ENCODE assay signal across 9 cellular contexts in genomic region chr17:64017381-64017980, GRCh38. TPM values are rescaled to one million over a fixed set of nuclear protein-coding genes. Genes with fewer than 3 reads are reported as not detected.
DNase-seq lines count a peak whose midpoint lies in the region; ATAC-seq and TF ChIP-seq lines count a peak whose summit lies in the region.
"Had no signal": no experiment of that assay in that cellular context is flagged by ENCODE, and none has a peak within 500 bp of the region (broad histone marks: within the 10 kb centered on the region; RNA-seq: fewer than 3 reads in every experiment).

No MANE protein-coding gene starts in this region.

- H3K27me3 ChIP-seq in CD4-positive, alpha-beta T cell (ENCODE audit: control insufficient read depth, insufficient read depth, low read length) = no peaks in the 10 kb centered on the region

- peaks cover 81% of the 10 kb centered on the region for H3K4me1 Mint-ChIP-seq in CD4-positive, alpha-beta T cell (ENCODE audit: low read depth)
- H3K4me1 Mint-ChIP-seq in natural killer cell = peaks cover 66 to 70% of the 10 kb centered on the region in 2 donors

- ATAC-seq in CD4-positive, alpha-beta T cell (ENCODE audit: poor library complexity) = no peak
- no peak for ATAC-seq in activated naive CD4-positive, alpha-beta T cell treated with anti-CD3 and anti-CD28 coated beads, Interleukin-2, amount 50 U/mL, for 72 hours
- ATAC-seq in natural killer cell (no peak), GM21390 (IDR thresholded peaks at IDR 0.05; ENCODE audit: unreplicated experiment) (no peak)
- ATAC-seq in activated CD4-positive, CD25-positive, alpha-beta regulatory T cell treated with anti-CD3 and anti-CD28 coated beads, Interleukin-2, amount 50 U/mL, for 24 hours = no peak

- H3K36me3 Mint-ChIP-seq in CD4-positive, alpha-beta T cell (ENCODE audit: low read depth) = peaks cover 52% of the 10 kb centered on the region
- H3K36me3 Mint-ChIP-seq in activated naive CD4-positive, alpha-beta T cell treated with anti-CD3 and anti-CD28 coated beads, Interleukin-2, amount 50 U/mL, for 72 hours = peaks cover 0 to 7% of the 10 kb centered on the region in 2 donors
- no peaks in the 10 kb centered on the region for H3K36me3 Mint-ChIP-seq in natural killer cell

- CTCF ChIA-PET in CD4-positive, alpha-beta T cell (lab: Charles Lee) = interaction anchor here (1.1 to 3.5 kb wide), 13 partner anchors 10 to 128 kb away, joined by 3 to 93 read pairs (median 6); partner anchors contain the start of genes ERN1, GH1 and PRR29

- peak overlapping the region; percentile 98 for H3K27ac ChIP-seq in CD4-positive, alpha-beta T cell (ENCODE audit: low read depth, low read length)

- no peak for DNase-seq in CD4-positive, alpha-beta T cell
- DNase-seq in activated naive CD4-positive, alpha-beta T cell treated with anti-CD3 and anti-CD28 coated beads, Interleukin-2, amount 50 U/mL, for 72 hours (ENCODE audit: low spot score in 2 of 2) = no peak
- DNase-seq in natural killer cell (no peak), NCI-H1417 treated with DMSO at 0.1 percent for 48 hours (lab: John Stamatoyannopoulos, UW) (no peak)
- DNase-seq: NCI-H1105 treated with DMSO at 0.1 percent for 48 hours, SHP77 had no signal

- peak overlapping the region; percentile 91 for H3K4me3 Mint-ChIP-seq in CD4-positive, alpha-beta T cell
- H3K4me3 Mint-ChIP-seq in natural killer cell = peak overlapping the region; percentile 98

- intact Hi-C loops in CD4-positive, alpha-beta T cell (cut with DNase I, micrococcal nuclease) = loop anchor here in 1 of 2 experiments (2.0 kb wide), 1 partner anchor 19 kb away; the partner anchor contains the start of gene PRR29
- intact Hi-C loops in natural killer cell (cut with micrococcal nuclease) = no loop called here

- peak; percentile 38 for TF ChIP-seq CTCF in CD4-positive, alpha-beta T cell (IDR thresholded peaks at IDR 0.05)
- TF ChIP-seq CTCF in GM12875 (IDR thresholded peaks at IDR 0.05; ENCODE audit: borderline replicate concordance, insufficient read depth, low read depth, low read length) (0 out of 2 replicates have a peak, but pooled peaks have one; percentile 3), natural killer cell (IDR thresholded peaks at IDR 0.05) (peak; percentile 40)

- H3K27me3 Mint-ChIP-seq in CD4-positive, alpha-beta T cell = no peaks in the 10 kb centered on the region
- no peaks in the 10 kb centered on the region for H3K27me3 Mint-ChIP-seq in natural killer cell (ENCODE audit: low read depth in 2 of 2)

- no peaks in the 10 kb centered on the region for H3K9me3 ChIP-seq in CD4-positive, alpha-beta T cell (ENCODE audit: control insufficient read depth, low read length)

- POLR2A ChIA-PET in CD4-positive, alpha-beta T cell (lab: Charles Lee) = interaction anchor here (0.7 to 8.0 kb wide), 14 partner anchors 8 to 321 kb away, joined by 3 to 156 read pairs (median 6); partner anchors contain the start of genes DDX42 and PRR29

- no peak overlapping the region for H3K4me3 ChIP-seq in GM12875 (ENCODE audit: low read depth, low read length)

- peak overlapping the region; percentile 100 for H3K27ac Mint-ChIP-seq in CD4-positive, alpha-beta T cell
- peak overlapping the region; percentile 94 to 98 for H3K27ac Mint-ChIP-seq in activated naive CD4-positive, alpha-beta T cell treated with anti-CD3 and anti-CD28 coated beads, Interleukin-2, amount 50 U/mL, for 72 hours
- H3K27ac Mint-ChIP-seq in natural killer cell = peak overlapping the region; percentile 94 to 100

- H3K9me3 Mint-ChIP-seq in CD4-positive, alpha-beta T cell = no peaks in the 10 kb centered on the region
- H3K9me3 Mint-ChIP-seq in activated naive CD4-positive, alpha-beta T cell treated with anti-CD3 and anti-CD28 coated beads, Interleukin-2, amount 50 U/mL, for 72 hours = no peaks in the 10 kb centered on the region
- H3K9me3 Mint-ChIP-seq in natural killer cell = no peaks in the 10 kb centered on the region

RNA-seq across cellular contexts. Expression of gene ICAM2, which starts 3.0 kb away (rescaled TPM):
- total RNA-seq in CD4-positive, alpha-beta T cell = 10 to 100 TPM; 50.6 to 54.7 TPM
- total RNA-seq in activated naive CD4-positive, alpha-beta T cell treated with anti-CD3 and anti-CD28 coated beads, Interleukin-2, amount 50 U/mL, for 72 hours = 10 to 100 TPM; 21.9 to 45.2 TPM
- total RNA-seq in natural killer cell = 10 to 100 TPM; 73.2 to 91.0 (median 78.0) TPM

RNA-seq across cellular contexts. Expression of gene PRR29, which starts 19.3 kb away (rescaled TPM):
- total RNA-seq in CD4-positive, alpha-beta T cell = under 1 TPM; 0.56 to 0.71 TPM
- 1 to 10 TPM in 1 of 2 donors, under 1 TPM in 1; 0.86 to 1.8 TPM for total RNA-seq in activated naive CD4-positive, alpha-beta T cell treated with anti-CD3 and anti-CD28 coated beads, Interleukin-2, amount 50 U/mL, for 72 hours
- total RNA-seq in natural killer cell = 1 to 10 TPM in 2 of 3 donors, under 1 TPM in 1; 0.92 to 1.6 (median 1.6) TPM

RNA-seq across cellular contexts. Expression of gene SCN4A, which starts 44.8 kb away (rescaled TPM):
- total RNA-seq in CD4-positive, alpha-beta T cell = under 1 TPM in 1 of 2 experiments, not detected in 1; 0.03 TPM
- total RNA-seq in activated naive CD4-positive, alpha-beta T cell treated with anti-CD3 and anti-CD28 coated beads, Interleukin-2, amount 50 U/mL, for 72 hours = under 1 TPM in 1 of 2 donors, not detected in 1; 0.10 TPM
- under 1 TPM; 0.10 to 0.14 (median 0.14) TPM for total RNA-seq in natural killer cell
